Comparison of ENCODE assay signal across 10 cellular contexts in genomic region chrX:49618574-49618973, GRCh38. TPM values are rescaled to one million over a fixed set of nuclear protein-coding genes. Genes with fewer than 3 reads are reported as not detected.
"Had no signal": no experiment of that assay in that cellular context is flagged by ENCODE, and none has a peak within 500 bp of the region (broad histone marks: within the 10 kb centered on the region; RNA-seq: fewer than 3 reads in every experiment).

No MANE protein-coding gene starts in this region.

- H3K4me3 ChIP-seq: GM23338 had no signal

- H2AFZ ChIP-seq: GM23338 had no signal

- H3K4me1 Mint-ChIP-seq: GM23338, IgD-negative memory B cell had no signal

- H3K27ac ChIP-seq: HL-60 had no signal

- H3K4me3 Mint-ChIP-seq: GM23338, H9, HFFc6, IgD-negative memory B cell had no signal

- H3K27ac Mint-ChIP-seq: GM23338, H9, HFFc6 had no signal

- DNase-seq: H9, HCEC 1CT, HFFc6, KG1 had no signal

- H3K27me3 Mint-ChIP-seq: IgD-negative memory B cell had no signal

- H3K4me2 ChIP-seq: GM23338 had no signal

RNA-seq across cellular contexts. Expression of gene GAGE1, which starts 19.8 kb away (rescaled TPM):
- total RNA-seq: GM23338, H1, H9, HepG2, HFFc6 had no signal

RNA-seq across cellular contexts. Expression of gene GAGE2A, which starts 29.3 kb away (rescaled TPM):
- total RNA-seq: GM23338, H1, H9, HepG2, HFFc6 had no signal

RNA-seq across cellular contexts. Expression of gene GAGE12H, which starts 38.8 kb away (rescaled TPM):
- total RNA-seq: GM23338, H1, H9, HepG2, HFFc6, HT1080 had no signal

RNA-seq across cellular contexts. Expression of gene GAGE12G, which starts 48.4 kb away (rescaled TPM):
- total RNA-seq: GM23338, H1, H9, HepG2, HFFc6, HT1080 had no signal

RNA-seq across cellular contexts. Expression of gene GAGE12F, which starts 57.9 kb away (rescaled TPM):
- total RNA-seq: GM23338, H1, H9, HepG2, HFFc6, HT1080 had no signal
